In genomic region chr4:39458505-39459300, GRCh38 we compare ENCODE assay signal across 8 cellular contexts. TPM values are rescaled to one million over a fixed set of nuclear protein-coding genes. Genes with fewer than 3 reads are reported as not detected.
DNase-seq lines count a peak whose midpoint lies in the region; ATAC-seq and TF ChIP-seq lines count a peak whose summit lies in the region.

Gene LIAS (plus strand): TSS chr4:39459056. CDS start chr4:39459118, 62 bp downstream.
Gene RPL9 (minus strand): TSS chr4:39458922. CDS start chr4:39458439, 483 bp downstream.

- peaks cover 42% of the 10 kb centered on the region for H3K36me3 ChIP-seq in H7 (replicated peaks; ENCODE audit: control insufficient read depth, insufficient read depth, low read length)

- H3K27ac Mint-ChIP-seq in natural killer cell = peak within 1 kb of the TSS; percentile 99 to 100

- peak within 1 kb of the TSS; percentile 98 for H3K4me3 Mint-ChIP-seq in natural killer cell

- H3K27me3 Mint-ChIP-seq in natural killer cell (ENCODE audit: low read depth in 2 of 2) = no peaks in the 10 kb centered on the region

- intact Hi-C loops in natural killer cell (cut with micrococcal nuclease) = loop anchor here (1.0 to 10.0 kb wide), 6 partner anchors 11 to 414 kb away; partner anchors contain the start of genes RFC1, SMIM14 and WDR19

- H3K9me3 Mint-ChIP-seq in natural killer cell = no peaks in the 10 kb centered on the region

- H3K4me1 Mint-ChIP-seq in natural killer cell = peaks cover 28 to 34% of the 10 kb centered on the region in 2 donors

- no peaks in the 10 kb centered on the region for H3K27me3 ChIP-seq in H7 (ENCODE audit: control insufficient read depth, insufficient read depth, low read length)

- DNase-seq in ELF-1 (ENCODE audit: low read depth, low spot score) (peak; percentile 99), H7 (peak; percentile 95), M059J (ENCODE audit: low read depth) (peak; percentile 96), SHP77 (lab: John Stamatoyannopoulos, UW) (peak; percentile 73 to 79), fibroblast of peridontal ligament (ENCODE audit: extremely low read depth) (peak; percentile 99), natural killer cell (peak; percentile 94)
- peak; percentile 90 for DNase-seq in activated effector memory CD4-positive, alpha-beta T cell treated with Interleukin-2 at 50 U/mL for 16 hours
- peak; percentile 88 for DNase-seq in stimulated activated naive CD4-positive, alpha-beta T cell treated with Interleukin-2 at 50 U/mL for 16 hours (lab: John Stamatoyannopoulos, UW)

- peak; percentile 80 to 94 (median 87) for ATAC-seq in natural killer cell

- peaks cover 25% of the 10 kb centered on the region for H3K36me3 Mint-ChIP-seq in natural killer cell

- H3K4me3 ChIP-seq in H7 (ENCODE audit: insufficient read depth, low read depth, low read length) = peak within 1 kb of the TSS; percentile 96

- TF ChIP-seq CTCF in natural killer cell (IDR thresholded peaks at IDR 0.05) = no peak

RNA-seq across cellular contexts. Expression of gene LIAS, which starts in this region (rescaled TPM):
- total RNA-seq in H7 (2014; rRNA removed; shearing (Covaris generic)) = 18.4 and 28.1 TPM in 2 replicates
- total RNA-seq in M059J (2014; rRNA removed; shearing (Covaris generic)) = 6.7 and 10.4 TPM in 2 replicates
- total RNA-seq in natural killer cell = 10 to 100 TPM; 10.6 to 14.3 (median 11.9) TPM

RNA-seq across cellular contexts. Expression of gene RPL9, which starts in this region (rescaled TPM):
- total RNA-seq in H7 (2014; rRNA removed; shearing (Covaris generic)) = 1,441 and 1,920 TPM in 2 replicates
- total RNA-seq in M059J (2014; rRNA removed; shearing (Covaris generic)) = 1,320 and 3,545 TPM in 2 replicates
- total RNA-seq in natural killer cell = 1,000 to 10,000 TPM in 1 of 3 donors, 100 to 1,000 TPM in 2; 848 to 1,179 (median 853) TPM

Comparison
In these comparisons a context has a peak if more than half of its experiments do, and no peak if none do; other contexts are left out.
1. Peak in every context shown above with its lines: DNase-seq, ATAC-seq and H3K4me3 ChIP-seq.